In the genomic region with DNA sequence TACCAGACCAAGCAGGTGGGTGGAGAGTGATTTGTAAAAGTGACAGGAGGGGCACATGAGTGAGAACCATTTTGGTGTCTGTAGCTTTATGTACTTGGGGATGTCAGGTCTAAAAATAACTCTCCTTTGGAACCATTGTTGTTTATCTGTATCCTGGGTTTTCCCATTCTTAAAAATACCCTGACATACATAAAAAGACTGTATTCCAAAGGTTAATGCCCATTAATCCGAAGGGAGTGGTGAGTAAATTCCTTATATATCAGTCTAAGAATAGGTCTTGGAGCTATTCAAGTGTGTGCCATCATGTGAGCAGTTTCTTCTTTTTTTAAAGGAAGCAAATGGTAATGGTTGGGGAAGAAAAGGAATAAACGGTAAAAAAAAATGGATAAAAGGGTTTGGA, we compare ENCODE assay signal across 13 cellular contexts.
DNase-seq lines count a peak whose midpoint lies in the region; ATAC-seq, FAIRE-seq and TF ChIP-seq lines count a peak whose summit lies in the region.
"Had no signal": no experiment of that assay in that cellular context is flagged by ENCODE, and none has a peak within 500 bp of the region (broad histone marks: within the 10 kb centered on the region; RNA-seq: fewer than 3 reads in every experiment).

No MANE protein-coding gene starts in this region.

- no peaks in the 10 kb centered on the region for H3K36me3 ChIP-seq in adipocyte (ENCODE audit: control insufficient read depth, insufficient read depth, low read length, severe bottlenecking)
- no peaks in the 10 kb centered on the region for H3K36me3 ChIP-seq in gastrocnemius medialis
- no peaks in the 10 kb centered on the region for H3K36me3 ChIP-seq in CD8-positive, alpha-beta memory T cell (ENCODE audit: insufficient read depth, low read length)
- H3K36me3 ChIP-seq in pancreas = no peaks in the 10 kb centered on the region
- H3K36me3 ChIP-seq: spleen had no signal

- no peaks in the 10 kb centered on the region for H3K36me3 Mint-ChIP-seq in CD14-positive monocyte
- H3K36me3 Mint-ChIP-seq in CD8-positive, alpha-beta memory T cell = no peaks in the 10 kb centered on the region
- H3K36me3 Mint-ChIP-seq: activated naive CD8-positive, alpha-beta T cell; immature natural killer cell; type B pancreatic cell had no signal

- ATAC-seq in gastrocnemius medialis = peak in 1 of 2 donors; percentile 22
- ATAC-seq in pancreas = no peak

- H3K4me3 ChIP-seq in adipocyte (ENCODE audit: low read length) (peak overlapping the region; percentile 68), gastrocnemius medialis (peak overlapping the region in 2 of 4 donors; percentile 8 to 11), pancreas (no peak overlapping the region)
- no peak overlapping the region for H3K4me3 ChIP-seq in CD8-positive, alpha-beta memory T cell (ENCODE audit: low read length)
- H3K4me3 ChIP-seq: spleen had no signal

- peaks cover 0 to 2% (median 0%) of the 10 kb centered on the region in 7 donors for H3K9me3 Mint-ChIP-seq in CD14-positive monocyte
- peaks cover 0 to 2% (median 0%) of the 10 kb centered on the region in 5 donors for H3K9me3 Mint-ChIP-seq in CD8-positive, alpha-beta memory T cell

- 56 to 63% methylated on average over 2 of the region's 2 CpGs for WGBS in pancreas, 2 donors

- no peak for DNase-seq in CD14-positive monocyte (ENCODE audit: low spot score)
- no peak for DNase-seq in adipocyte (ENCODE audit: low read depth)
- DNase-seq in gastrocnemius medialis = no peak
- DNase-seq in CD8-positive, alpha-beta memory T cell = no peak
- no peak for DNase-seq in SW 1271 (lab: John Stamatoyannopoulos, UW)
- no peak for DNase-seq in COR-L47 (lab: John Stamatoyannopoulos, UW)
- DNase-seq in pancreas = no peak
- DNase-seq: immature natural killer cell, spleen had no signal

- H3K27me3 Mint-ChIP-seq in CD14-positive monocyte (ENCODE audit: low read depth in 3 of 3) = peaks cover 0 to 2% (median 2%) of the 10 kb centered on the region in 3 donors
- no peaks in the 10 kb centered on the region for H3K27me3 Mint-ChIP-seq in CD8-positive, alpha-beta memory T cell
- H3K27me3 Mint-ChIP-seq: type B pancreatic cell had no signal

- H3K4me1 ChIP-seq in adipocyte (ENCODE audit: control insufficient read depth, insufficient read depth, low read length) (peaks cover 33% of the 10 kb centered on the region), gastrocnemius medialis (peaks cover 76 to 80% of the 10 kb centered on the region in 2 donors), pancreas (peaks cover 0 to 3% (median 0%) of the 10 kb centered on the region in 3 donors)
- no peaks in the 10 kb centered on the region for H3K4me1 ChIP-seq in CD8-positive, alpha-beta memory T cell (ENCODE audit: insufficient read depth, low read length)

- POLR2A ChIA-PET in CD8-positive, alpha-beta memory T cell (lab: Charles Lee) = no interaction called here

- CTCF ChIA-PET in CD8-positive, alpha-beta memory T cell (lab: Charles Lee) = no interaction called here

- peak overlapping the region in 1 of 2 donors; percentile 93 for H3K4me3 Mint-ChIP-seq in CD14-positive monocyte
- no peak overlapping the region for H3K4me3 Mint-ChIP-seq in CD8-positive, alpha-beta memory T cell
- H3K4me3 Mint-ChIP-seq: activated naive CD8-positive, alpha-beta T cell; immature natural killer cell; type B pancreatic cell had no signal

- H3K9ac ChIP-seq in adipocyte (ENCODE audit: low read length) = peak overlapping the region; percentile 65

- H3K27me3 ChIP-seq in adipocyte (replicated peaks; ENCODE audit: control insufficient read depth, insufficient read depth, low read length) = no peaks in the 10 kb centered on the region
- no peaks in the 10 kb centered on the region for H3K27me3 ChIP-seq in layer of hippocampus (ENCODE audit: control insufficient read depth, insufficient read depth, low read length)
- no peaks in the 10 kb centered on the region for H3K27me3 ChIP-seq in gastrocnemius medialis
- no peaks in the 10 kb centered on the region for H3K27me3 ChIP-seq in CD8-positive, alpha-beta memory T cell (ENCODE audit: insufficient read depth, low read length, poor library complexity, severe bottlenecking)
- no peaks in the 10 kb centered on the region for H3K27me3 ChIP-seq in pancreas
- H3K27me3 ChIP-seq: spleen had no signal

- FAIRE-seq in pancreas (lab: Jason Lieb, UNC) = no peak
- FAIRE-seq: colon had no signal

- peak overlapping the region; percentile 97 to 99 (median 97) for H3K27ac Mint-ChIP-seq in CD14-positive monocyte
- H3K27ac Mint-ChIP-seq in CD8-positive, alpha-beta memory T cell = no peak overlapping the region
- H3K27ac Mint-ChIP-seq: activated naive CD8-positive, alpha-beta T cell; immature natural killer cell; type B pancreatic cell had no signal

- in situ Hi-C loops in gastrocnemius medialis (cut with MboI; ENCODE audit: low sequenced_read_pairs in 4 of 4) = loop anchor here in 1 of 4 donors (25.0 kb wide), 1 partner anchor 100 kb away; no protein-coding TSS in a partner anchor

- H3K27ac ChIP-seq in layer of hippocampus (ENCODE audit: low read depth, low read length) = peak overlapping the region; percentile 44
- H3K27ac ChIP-seq in gastrocnemius medialis = peak overlapping the region; percentile 78 to 90 (median 86)
- no peak overlapping the region for H3K27ac ChIP-seq in CD8-positive, alpha-beta memory T cell (ENCODE audit: low read depth, low read length)
- peak overlapping the region in 2 of 4 donors; percentile 37 to 51 for H3K27ac ChIP-seq in pancreas

- H3K4me1 Mint-ChIP-seq in CD14-positive monocyte = peaks cover 50% of the 10 kb centered on the region
- H3K4me1 Mint-ChIP-seq in CD8-positive, alpha-beta memory T cell = no peaks in the 10 kb centered on the region
- H3K4me1 Mint-ChIP-seq: immature natural killer cell had no signal

- TF ChIP-seq POLR2A in gastrocnemius medialis (IDR thresholded peaks at IDR 0.05) = no peak

- intact Hi-C loops in CD14-positive monocyte (cut with micrococcal nuclease) = no loop called here
- intact Hi-C loops in gastrocnemius medialis (cut with DNase I; ENCODE audit: low total_unique reads) = loop anchor here (5.0 kb wide), 2 partner anchors 90 to 1645 kb away; no protein-coding TSS in a partner anchor
- intact Hi-C loops in pancreas (cut with DNase I) = no loop called here

- no peaks in the 10 kb centered on the region for H3K9me3 ChIP-seq in adipocyte (ENCODE audit: control insufficient read depth, low read length)
- H3K9me3 ChIP-seq in gastrocnemius medialis = no peaks in the 10 kb centered on the region
- no peaks in the 10 kb centered on the region for H3K9me3 ChIP-seq in CD8-positive, alpha-beta memory T cell (ENCODE audit: low read length)
- H3K9me3 ChIP-seq in pancreas = no peaks in the 10 kb centered on the region
- H3K9me3 ChIP-seq: spleen had no signal

- no peak for TF ChIP-seq CTCF in CD14-positive monocyte (IDR thresholded peaks at IDR 0.05)
- no peak for TF ChIP-seq CTCF in gastrocnemius medialis (IDR thresholded peaks at IDR 0.05 in 4 of 5, conservative IDR thresholded peaks at IDR 0.05 in 1 of 5)
- TF ChIP-seq CTCF in pancreas (IDR thresholded peaks at IDR 0.05) = no peak

Comparison
In these comparisons a context has a peak if more than half of its experiments do, and no peak if none do; other contexts are left out.
1. H3K27ac Mint-ChIP-seq: peak in CD14-positive monocyte (7 of 7); none in CD8-positive, alpha-beta memory T cell (0 of 8).